ENCODE assay signal across 10 cellular contexts in genomic region chr15:76163429-76164020, GRCh38.
DNase-seq lines count a peak whose midpoint lies in the region; ATAC-seq and TF ChIP-seq lines count a peak whose summit lies in the region.
"Had no signal": no experiment of that assay in that cellular context is flagged by ENCODE, and none has a peak within 500 bp of the region (broad histone marks: within the 10 kb centered on the region; RNA-seq: fewer than 3 reads in every experiment).

No MANE protein-coding gene starts in this region.

- H3K36me3 ChIP-seq in BJ (ENCODE audit: control insufficient read depth, insufficient read depth, low read length) = no peaks in the 10 kb centered on the region

- no peaks in the 10 kb centered on the region for H3K27me3 ChIP-seq in BJ (ENCODE audit: control insufficient read depth, insufficient read depth, low read length)

- ATAC-seq in natural killer cell = no peak
- ATAC-seq: effector memory CD8-positive, alpha-beta T cell had no signal

- CTCF ChIA-PET in BJ (lab: Yijun Ruan, JAX) = interaction anchor here (0.9 to 6.0 kb wide), 7 partner anchors 8 to 150 kb away, joined by 3 to 27 read pairs (median 5); no protein-coding TSS in a partner anchor

- POLR2A ChIA-PET in BJ (lab: Charles Lee) = no interaction called here

- H3K4me3 ChIP-seq in BJ (ENCODE audit: low read depth, low read length) (no peak overlapping the region), fibroblast of the aortic adventitia (ENCODE audit: low read depth, low read length) (no peak overlapping the region)

- H3K4me1 Mint-ChIP-seq in nephron (peaks cover 28% of the 10 kb centered on the region), natural killer cell (no peaks in the 10 kb centered on the region), nephron progenitor cell (peaks cover 62% of the 10 kb centered on the region)

- peak overlapping the region in 2 of 3 experiments; percentile 11 to 47 for H3K27ac Mint-ChIP-seq in nephron
- H3K27ac Mint-ChIP-seq in natural killer cell = no peak overlapping the region
- no peak overlapping the region for H3K27ac Mint-ChIP-seq in nephron progenitor cell
- H3K27ac Mint-ChIP-seq: effector memory CD8-positive, alpha-beta T cell had no signal

- DNase-seq in BJ (ENCODE audit: low read depth) (peak; percentile 68), NCI-H82 treated with DMSO at 0.1 percent for 48 hours (lab: John Stamatoyannopoulos, UW; ENCODE audit: unreplicated experiment) (peak; percentile 52), fibroblast of the aortic adventitia (ENCODE audit: low read depth) (peak; percentile 85), natural killer cell (no peak), ecto neural progenitor cell (ENCODE audit: low spot score) (no peak), nephron progenitor cell (no peak), NK-92 (lab: John Stamatoyannopoulos, UW; ENCODE audit: unreplicated experiment) (no peak)
- DNase-seq: effector memory CD8-positive, alpha-beta T cell; midbrain had no signal

- intact Hi-C loops in natural killer cell (cut with micrococcal nuclease) = no loop called here

- H3K9me3 Mint-ChIP-seq in nephron (no peaks in the 10 kb centered on the region), natural killer cell (no peaks in the 10 kb centered on the region), nephron progenitor cell (no peaks in the 10 kb centered on the region)
- H3K9me3 Mint-ChIP-seq: effector memory CD8-positive, alpha-beta T cell had no signal

- no peak for TF ChIP-seq CTCF in BJ (IDR thresholded peaks at IDR 0.05; ENCODE audit: insufficient read depth, low read depth, low read length)
- no peak for TF ChIP-seq CTCF in fibroblast of the aortic adventitia (IDR thresholded peaks at IDR 0.05; ENCODE audit: insufficient read depth, low read length)
- TF ChIP-seq CTCF in nephron (IDR thresholded peaks at IDR 0.05; ENCODE audit: unreplicated experiment in 3 of 3) = no peak
- no peak for TF ChIP-seq CTCF in natural killer cell (IDR thresholded peaks at IDR 0.05)
- no peak for TF ChIP-seq CTCF in nephron progenitor cell (IDR thresholded peaks at IDR 0.05)

- peaks cover 34% of the 10 kb centered on the region for H3K27me3 Mint-ChIP-seq in nephron (ENCODE audit: low read depth)
- peaks cover 0 to 7% of the 10 kb centered on the region in 2 donors for H3K27me3 Mint-ChIP-seq in natural killer cell (ENCODE audit: low read depth in 2 of 2)
- H3K27me3 Mint-ChIP-seq in nephron progenitor cell (ENCODE audit: low read depth, poor library complexity) = peaks cover 11% of the 10 kb centered on the region

- H3K4me3 Mint-ChIP-seq in nephron (no peak overlapping the region), natural killer cell (no peak overlapping the region), nephron progenitor cell (no peak overlapping the region)
- H3K4me3 Mint-ChIP-seq: effector memory CD8-positive, alpha-beta T cell had no signal

- H3K36me3 Mint-ChIP-seq in nephron (ENCODE audit: low read depth) (no peaks in the 10 kb centered on the region), natural killer cell (no peaks in the 10 kb centered on the region), nephron progenitor cell (ENCODE audit: low read depth) (no peaks in the 10 kb centered on the region)

Comparison
In these comparisons a context has a peak if more than half of its experiments do, and no peak if none do; other contexts are left out.
1. DNase-seq: peak in BJ (single experiment), NCI-H82 treated with DMSO at 0.1 percent for 48 hours (single experiment) and fibroblast of the aortic adventitia (single experiment); none in natural killer cell (single experiment), ecto neural progenitor cell (single experiment), nephron progenitor cell (single experiment) and NK-92 (single experiment).
2. H3K27ac Mint-ChIP-seq: peak in nephron (2 of 3); none in natural killer cell (0 of 2) and nephron progenitor cell (single experiment).